ENCODE assay signal across 12 cellular contexts in genomic region chr2:190583507-190584337, GRCh38. TPM values are rescaled to one million over a fixed set of nuclear protein-coding genes. Genes with fewer than 3 reads are reported as not detected.
DNase-seq lines count a peak whose midpoint lies in the region; ATAC-seq, FAIRE-seq and TF ChIP-seq lines count a peak whose summit lies in the region.
"Had no signal": no experiment of that assay in that cellular context is flagged by ENCODE, and none has a peak within 500 bp of the region (broad histone marks: within the 10 kb centered on the region; RNA-seq: fewer than 3 reads in every experiment).

No MANE protein-coding gene starts in this region.

- FAIRE-seq in A549 (lab: Jason Lieb, UNC), result no peak

- H3K4me3 ChIP-seq in A549, result no peak overlapping the region
- no peak overlapping the region for H3K4me3 ChIP-seq in PC-3 (ENCODE audit: low read length)

- H3K4me3 Mint-ChIP-seq in activated CD4-positive, alpha-beta T cell treated with anti-CD3 and anti-CD28 coated beads, Interleukin-2, amount 10 ng/mL, durations not matched to agents 24 days and 14 days, result no peak overlapping the region

- CTCF ChIA-PET in A549 (lab: Yijun Ruan, JAX) (interaction anchor here (1.0 to 1.2 kb wide), 2 partner anchors 10 to 23 kb away, joined by 3 read pairs; no protein-coding TSS in a partner anchor), PC-3 (lab: Charles Lee) (no interaction called here)

- ATAC-seq in A549, result no peak
- ATAC-seq in GM19351 (IDR thresholded peaks at IDR 0.05; ENCODE audit: unreplicated experiment), result peak; percentile 82
- peak; percentile 67 for ATAC-seq in HG03025 (IDR thresholded peaks at IDR 0.05; ENCODE audit: low FRiP score, unreplicated experiment)
- no peak for ATAC-seq in PC-3
- ATAC-seq: HCT116 had no signal

- DNase-seq in A549 (ENCODE audit: low read depth in 1 of 2, low spot score in 1 of 2), result no peak
- DNase-seq in PC-3, result no peak
- DNase-seq in activated CD4-positive, alpha-beta T cell treated with anti-CD3 and anti-CD28 coated beads, Interleukin-2, amount 10 ng/mL, durations not matched to agents 24 days and 14 days, result no peak
- no peak for DNase-seq in dedifferentiated amniotic fluid mesenchymal stem cell (ENCODE audit: extremely low spot score)
- no peak for DNase-seq in activated CD4-positive, alpha-beta T cell treated with anti-CD3 and anti-CD28 coated beads, Interleukin-2, amount 50 U/mL, for 48 hours
- no peak for DNase-seq in GM03348 (ENCODE audit: low spot score)
- DNase-seq: activated CD8-positive, alpha-beta memory T cell treated with anti-CD3 and anti-CD28 coated beads, Interleukin-2, amount 50 U/mL, for 4 hours; effector CD8-positive, alpha-beta T cell; mesenchymal stem cell had no signal

- POLR2A ChIA-PET in A549 (lab: Yijun Ruan, JAX) (no interaction called here), PC-3 (lab: Charles Lee; ENCODE audit: unreplicated experiment) (no interaction called here)

- no peak for TF ChIP-seq EP300 in A549 (IDR thresholded peaks at IDR 0.05)

- H2AFZ ChIP-seq in PC-3 (ENCODE audit: low read length), result no peak overlapping the region

- no peaks in the 10 kb centered on the region for H3K27me3 Mint-ChIP-seq in activated CD4-positive, alpha-beta T cell treated with anti-CD3 and anti-CD28 coated beads, Interleukin-2, amount 10 ng/mL, durations not matched to agents 24 days and 14 days

- H3K79me2 ChIP-seq in PC-3 (ENCODE audit: low read length), result no peaks in the 10 kb centered on the region

- no peaks in the 10 kb centered on the region for H3K36me3 ChIP-seq in PC-3 (ENCODE audit: low read depth, low read length)

- no peak overlapping the region for H3K27ac Mint-ChIP-seq in activated CD4-positive, alpha-beta T cell treated with anti-CD3 and anti-CD28 coated beads, Interleukin-2, amount 10 ng/mL, durations not matched to agents 24 days and 14 days

- H3K36me3 Mint-ChIP-seq in activated CD4-positive, alpha-beta T cell treated with anti-CD3 and anti-CD28 coated beads, Interleukin-2, amount 10 ng/mL, durations not matched to agents 24 days and 14 days (ENCODE audit: low read depth), result no peaks in the 10 kb centered on the region

- peaks cover 4% of the 10 kb centered on the region for H3F3A ChIP-seq in PC-3 (ENCODE audit: low read length, unreplicated experiment)

- peaks cover 17% of the 10 kb centered on the region for H3K9me3 Mint-ChIP-seq in activated CD4-positive, alpha-beta T cell treated with anti-CD3 and anti-CD28 coated beads, Interleukin-2, amount 10 ng/mL, durations not matched to agents 24 days and 14 days

- no peak overlapping the region for H3K9ac ChIP-seq in PC-3 (ENCODE audit: low read length)

- TF ChIP-seq CTCF in A549 (IDR thresholded peaks at IDR 0.05) (no peak), PC-3 (conservative IDR thresholded peaks at IDR 0.05; ENCODE audit: low read depth, low read length) (no peak)

- no peaks in the 10 kb centered on the region for H4K20me1 ChIP-seq in PC-3 (ENCODE audit: low read length)

- intact Hi-C loops in PC-3 (cut with micrococcal nuclease), result no loop called here
- intact Hi-C loops in activated CD4-positive, alpha-beta T cell treated with anti-CD3 and anti-CD28 coated beads, Interleukin-2, amount 10 ng/mL, durations not matched to agents 24 days and 14 days (cut with micrococcal nuclease), result no loop called here

- peak overlapping the region in 1 of 2 experiments; percentile 20; a peak in 3 of 6 replicates for H3K27ac ChIP-seq in A549
- H3K27ac ChIP-seq in PC-3 (ENCODE audit: low read length), result peak overlapping the region; percentile 0; the same call in 1 of the 2 replicates

- no TSS peak for BruUV-seq in PC-3 (replicated peaks; lab: Mats Ljungman, UMichigan)

- H3K4me2 ChIP-seq in A549, result peak overlapping the region; percentile 3; the same call in 1 of the 3 replicates
- H3K4me2 ChIP-seq in PC-3 (ENCODE audit: low read length), result no peak overlapping the region

- peaks cover 37% of the 10 kb centered on the region for H3K4me1 ChIP-seq in A549
- peaks cover 39% of the 10 kb centered on the region for H3K4me1 ChIP-seq in PC-3 (ENCODE audit: insufficient read depth, low read length)

- no peak for TF ChIP-seq POLR2A in A549 (IDR thresholded peaks at IDR 0.05; ENCODE audit: low read length)

- 93% methylated on average over 4 of the region's 4 CpGs for WGBS in A549 (ENCODE audit: missing lambda C conversion rate)

- H3K9me3 ChIP-seq in A549 (no peaks in the 10 kb centered on the region), PC-3 (ENCODE audit: low read length) (no peaks in the 10 kb centered on the region)

- H3K4me1 Mint-ChIP-seq in activated CD4-positive, alpha-beta T cell treated with anti-CD3 and anti-CD28 coated beads, Interleukin-2, amount 10 ng/mL, durations not matched to agents 24 days and 14 days, result peaks cover 8% of the 10 kb centered on the region

- H3K9me2 ChIP-seq in PC-3 (replicated peaks; ENCODE audit: low read length), result no peaks in the 10 kb centered on the region

- no peak for TF ChIP-seq RAD21 in A549 (conservative IDR thresholded peaks at IDR 0.05 in 1 of 2, IDR thresholded peaks at IDR 0.05 in 1 of 2)

- no peaks in the 10 kb centered on the region for H3K27me3 ChIP-seq in PC-3 (ENCODE audit: low read length)

TF ChIP-seq in A549, 52 proteins besides CTCF, POLR2A, EP300 and RAD21 (continues in another document):
- TF ChIP-seq RCOR1 (IDR thresholded peaks at IDR 0.05; ENCODE audit: low read depth, low read length) (no peak), POLR2AphosphoS2 (conservative IDR thresholded peaks at IDR 0.05; ENCODE audit: low read length) (no peak), RFX5 (IDR thresholded peaks at IDR 0.05) (no peak), CEBPB (IDR thresholded peaks at IDR 0.05) (no peak), SMC3 (IDR thresholded peaks at IDR 0.05) (no peak), JUN (IDR thresholded peaks at IDR 0.05) (no peak), ATOH8 (CRISPR knock-in tag; IDR thresholded peaks at IDR 0.05; ENCODE audit: low read depth) (no peak), SREBF2 (IDR thresholded peaks at IDR 0.05) (no peak), KDM5A (IDR thresholded peaks at IDR 0.05) (no peak), HOXB13 (CRISPR knock-in tag; IDR thresholded peaks at IDR 0.05; ENCODE audit: low read depth) (no peak), MYC (IDR thresholded peaks at IDR 0.05; ENCODE audit: borderline replicate concordance, low read length) (no peak), REST (IDR thresholded peaks at IDR 0.05) (no peak), FOSB (CRISPR knock-in tag; IDR thresholded peaks at IDR 0.05) (no peak), HOXB5 (CRISPR knock-in tag; IDR thresholded peaks at IDR 0.05) (no peak), E2F6 (IDR thresholded peaks at IDR 0.05; ENCODE audit: borderline replicate concordance, low read depth) (no peak), ZC3H11A (IDR thresholded peaks at IDR 0.05) (no peak)

RNA-seq across cellular contexts. Expression of gene NEMP2, which starts 49.2 kb away (rescaled TPM):
- polyA plus RNA-seq in A549 (2011; rRNA removed) (10.1 and 22.0 TPM in 2 replicates), A549 (2017; fragmentation: RNase III; extraction: RNeasy Plus Mini Kit Qiagen cat#74134 plus additional on column Dnase treatment) (7.1 to 8.1 TPM (median 7.2 TPM) in 3 replicates)
- polyA plus RNA-seq in A549 (2012; cell fraction: cytosol; rRNA removed), result 2.7 and 3.2 TPM in 2 replicates
- 1.2 and 2.0 TPM in 2 replicates for polyA plus RNA-seq in A549 (2012; cell fraction: nucleus; rRNA removed)
- polyA minus RNA-seq in A549 (2011; rRNA and poly(A)+ RNA removed), result 22.8 and 24.1 TPM in 2 replicates
- total RNA-seq in PC-3 (2014; rRNA removed), result 2.5 and 3.8 TPM in 2 replicates
- 16.4 and 19.0 TPM in 2 replicates for total RNA-seq in activated CD4-positive, alpha-beta T cell treated with anti-CD3 and anti-CD28 coated beads, Interleukin-2, amount 10 ng/mL, durations not matched to agents 24 days and 14 days

Comparison
In these comparisons a context has a peak if more than half of its experiments do, and no peak if none do; other contexts are left out.
1. ATAC-seq: peak in GM19351 (single experiment) and HG03025 (single experiment); none in A549 (0 of 2) and PC-3 (single experiment).